ENCODE assay signal across 8 cellular contexts in genomic region chr15:78750974-78751601, GRCh38.
DNase-seq lines count a peak whose midpoint lies in the region; ATAC-seq and TF ChIP-seq lines count a peak whose summit lies in the region.
"Not testable (repeated sequence)": the region's sequence is repeated elsewhere in the genome, so short reads cannot be mapped to it uniquely, and the experiment has no call there.

No MANE protein-coding gene starts in this region.

- H3K4me1 Mint-ChIP-seq in Calu3 (ENCODE audit: low read depth, unreplicated experiment); activated CD8-positive, alpha-beta memory T cell treated with anti-CD3 and anti-CD28 coated beads, Interleukin-2, amount 10 ng/mL, durations not matched to agents 7 days and 5 days; effector memory CD8-positive, alpha-beta T cell (ENCODE audit: low read depth in 2 of 2): not testable (repeated sequence)

- peak overlapping the region; percentile 60 for H3K4me3 Mint-ChIP-seq in Calu3 (ENCODE audit: low read depth, unreplicated experiment)
- peak overlapping the region; percentile 37 for H3K4me3 Mint-ChIP-seq in activated CD8-positive, alpha-beta memory T cell treated with anti-CD3 and anti-CD28 coated beads, Interleukin-2, amount 10 ng/mL, durations not matched to agents 7 days and 5 days
- peak overlapping the region; percentile 53 to 73 for H3K4me3 Mint-ChIP-seq in effector memory CD8-positive, alpha-beta T cell

- not testable (repeated sequence) for H3K27ac Mint-ChIP-seq in Calu3 (ENCODE audit: unreplicated experiment); activated CD8-positive, alpha-beta memory T cell treated with anti-CD3 and anti-CD28 coated beads, Interleukin-2, amount 10 ng/mL, durations not matched to agents 7 days and 5 days
- H3K27ac Mint-ChIP-seq in effector memory CD8-positive, alpha-beta T cell, result peak overlapping the region in 1 of 2 donors; percentile 20

- not testable (repeated sequence) for H3K36me3 Mint-ChIP-seq in Calu3 (ENCODE audit: insufficient read depth, unreplicated experiment); activated CD8-positive, alpha-beta memory T cell treated with anti-CD3 and anti-CD28 coated beads, Interleukin-2, amount 10 ng/mL, durations not matched to agents 7 days and 5 days; effector memory CD8-positive, alpha-beta T cell (ENCODE audit: insufficient read depth)

- H3K27me3 Mint-ChIP-seq in Calu3 (ENCODE audit: unreplicated experiment), result peaks cover 27% of the 10 kb centered on the region
- not testable (repeated sequence) for H3K27me3 Mint-ChIP-seq in activated CD8-positive, alpha-beta memory T cell treated with anti-CD3 and anti-CD28 coated beads, Interleukin-2, amount 10 ng/mL, durations not matched to agents 7 days and 5 days; effector memory CD8-positive, alpha-beta T cell

- intact Hi-C loops in Calu3 (cut with micrococcal nuclease; ENCODE audit: unreplicated experiment), result loop anchor here (1.0 kb wide), 1 partner anchor 133 kb away; no protein-coding TSS in a partner anchor

- CTCF ChIA-PET in Calu3 (lab: Charles Lee), result interaction anchor here (0.9 to 1.9 kb wide), 5 partner anchors 11 to 185 kb away, joined by 3 to 5 read pairs (median 3); no protein-coding TSS in a partner anchor
- CTCF ChIA-PET in activated CD8-positive, alpha-beta memory T cell treated with anti-CD3 and anti-CD28 coated beads, Interleukin-2, amount 10 ng/mL, durations not matched to agents 7 days and 5 days (lab: Charles Lee), result interaction anchor here (0.6 to 3.6 kb wide), 14 partner anchors 10 to 202 kb away, joined by 3 to 19 read pairs (median 3); partner anchors contain the start of gene CHRNA3

- ATAC-seq in GM21528 (IDR thresholded peaks at IDR 0.05; ENCODE audit: low FRiP score, unreplicated experiment), result peak; percentile 83
- peak; percentile 99 for ATAC-seq in activated CD8-positive, alpha-beta memory T cell treated with anti-CD3 and anti-CD28 coated beads, Interleukin-2, amount 10 ng/mL, durations not matched to agents 7 days and 5 days
- ATAC-seq in effector memory CD8-positive, alpha-beta T cell (replicated peaks), result peak; percentile 100

- H3K9me3 Mint-ChIP-seq in Calu3 (ENCODE audit: low read depth, unreplicated experiment); activated CD8-positive, alpha-beta memory T cell treated with anti-CD3 and anti-CD28 coated beads, Interleukin-2, amount 10 ng/mL, durations not matched to agents 7 days and 5 days (ENCODE audit: low read depth); effector memory CD8-positive, alpha-beta T cell: not testable (repeated sequence)

- peak; percentile 70 for TF ChIP-seq CTCF in Calu3 (IDR thresholded peaks at IDR 0.05; ENCODE audit: unreplicated experiment)

- DNase-seq in Calu3 (peak; percentile 97), HUDEP-2 (lab: John Stamatoyannopoulos, UW; ENCODE audit: unreplicated experiment in 76 of 76) (peak in 74 of 76 experiments; percentile 14 to 93 (median 80)), NOMO-1 treated with DMSO at 0.1 percent for 48 hours (lab: John Stamatoyannopoulos, UW; ENCODE audit: unreplicated experiment) (peak; percentile 84), mesenteric fat pad (ENCODE audit: low spot score) (peak; percentile 97)
- peak; percentile 94 for DNase-seq in activated CD8-positive, alpha-beta memory T cell treated with anti-CD3 and anti-CD28 coated beads, Interleukin-2, amount 10 ng/mL, durations not matched to agents 7 days and 5 days
- peak; percentile 92 to 93 (median 93) for DNase-seq in effector memory CD8-positive, alpha-beta T cell
- peak; percentile 88 for DNase-seq in stimulated activated CD8-positive, alpha-beta memory T cell treated with anti-CD3 and anti-CD28 coated beads, Interleukin-15, amount 100 ng/mL, for 24 hours (ENCODE audit: low read depth)

- not testable (repeated sequence) for BruUV-seq in Calu3 (replicated peaks; lab: Mats Ljungman, UMichigan)

Comparison
In these comparisons a context has a peak if more than half of its experiments do, and no peak if none do; other contexts are left out.
1. Peak in every context shown above with its lines: DNase-seq and ATAC-seq.